16 cellular contexts compared by ENCODE assay signal in genomic region chr17:21417921-21418320, GRCh38. TPM values are rescaled to one million over a fixed set of nuclear protein-coding genes. Genes with fewer than 3 reads are reported as not detected.
DNase-seq lines count a peak whose midpoint lies in the region; ATAC-seq and TF ChIP-seq lines count a peak whose summit lies in the region.
"Had no signal": no experiment of that assay in that cellular context is flagged by ENCODE, and none has a peak within 500 bp of the region (broad histone marks: within the 10 kb centered on the region; RNA-seq: fewer than 3 reads in every experiment).

No MANE protein-coding gene starts in this region.

- peaks cover 0 to 28% of the 10 kb centered on the region in 2 donors for H3K4me1 ChIP-seq in naive thymus-derived CD4-positive, alpha-beta T cell (ENCODE audit: control insufficient read depth in 2 of 2, insufficient read depth in 2 of 2, low read length in 2 of 2)
- H3K4me1 ChIP-seq in trophoblast cell (ENCODE audit: control insufficient read depth in 1 of 2, insufficient read depth in 2 of 2, low read length in 2 of 2) (peaks cover 3 to 6% of the 10 kb centered on the region in 2 experiments), GM23248 (ENCODE audit: insufficient read depth) (no peaks in the 10 kb centered on the region; the same call in 1 of the 2 replicates)
- H3K4me1 ChIP-seq: Caco-2 had no signal

- no peaks in the 10 kb centered on the region for H3K36me3 Mint-ChIP-seq in natural killer cell treated with Interleukin-12 subunit alpha and Interleukin-12 subunit beta and Interleukin-15 and Interleukin-18, amount 100 ng/mL, for 72 hours
- H3K36me3 Mint-ChIP-seq in natural killer cell: no peaks in the 10 kb centered on the region
- H3K36me3 Mint-ChIP-seq in naive thymus-derived CD4-positive, alpha-beta T cell: no peaks in the 10 kb centered on the region
- H3K36me3 Mint-ChIP-seq: CD8-positive, alpha-beta memory T cell had no signal

- no peak overlapping the region for H2BK120ac ChIP-seq in trophoblast cell (ENCODE audit: insufficient read depth, low read length, poor library complexity)

- no peaks in the 10 kb centered on the region for H3K36me3 ChIP-seq in naive thymus-derived CD4-positive, alpha-beta T cell (ENCODE audit: control insufficient read depth in 2 of 3, insufficient read depth in 3 of 3, low read length in 3 of 3)
- H3K36me3 ChIP-seq in trophoblast cell (ENCODE audit: control insufficient read depth in 1 of 2, insufficient read depth in 2 of 2, low read length in 2 of 2) (no peaks in the 10 kb centered on the region), GM23248 (ENCODE audit: low read depth) (no peaks in the 10 kb centered on the region)

- peak overlapping the region; percentile 62 for H2BK12ac ChIP-seq in trophoblast cell (ENCODE audit: low read length)

- POLR2A ChIA-PET in naive thymus-derived CD4-positive, alpha-beta T cell (lab: Charles Lee): interaction anchor here (0.6 kb wide), 1 partner anchor 306 kb away, joined by 6 read pairs; no protein-coding TSS in a partner anchor
- POLR2A ChIA-PET in RWPE1 (lab: Yijun Ruan, JAX; ENCODE audit: low non-redundant PET): no interaction called here

- H3K9me3 Mint-ChIP-seq in natural killer cell treated with Interleukin-12 subunit alpha and Interleukin-12 subunit beta and Interleukin-15 and Interleukin-18, amount 100 ng/mL, for 72 hours: no peaks in the 10 kb centered on the region
- no peaks in the 10 kb centered on the region for H3K9me3 Mint-ChIP-seq in natural killer cell
- H3K9me3 Mint-ChIP-seq in naive thymus-derived CD4-positive, alpha-beta T cell: peaks cover 0 to 3% (median 0%) of the 10 kb centered on the region in 11 donors
- H3K9me3 Mint-ChIP-seq: HFFc6 had no signal

- peak overlapping the region; percentile 63 for H4K91ac ChIP-seq in trophoblast cell (ENCODE audit: low read depth, low read length)

- H2AFZ ChIP-seq in trophoblast cell (ENCODE audit: insufficient read depth, low read length, poor library complexity): no peak overlapping the region
- no peak overlapping the region for H2AFZ ChIP-seq in GM23248

- H3K27ac Mint-ChIP-seq in natural killer cell treated with Interleukin-12 subunit alpha and Interleukin-12 subunit beta and Interleukin-15 and Interleukin-18, amount 100 ng/mL, for 72 hours: no peak overlapping the region
- no peak overlapping the region for H3K27ac Mint-ChIP-seq in natural killer cell
- peak overlapping the region in 6 of 9 donors; percentile 56 to 99 (median 72) for H3K27ac Mint-ChIP-seq in naive thymus-derived CD4-positive, alpha-beta T cell
- H3K27ac Mint-ChIP-seq: CD8-positive, alpha-beta memory T cell; HFFc6 had no signal

- peak; percentile 31 for DNase-seq in natural killer cell treated with Interleukin-12 subunit alpha and Interleukin-12 subunit beta and Interleukin-15 and Interleukin-18, amount 100 ng/mL, for 72 hours (ENCODE audit: low spot score)
- DNase-seq in natural killer cell (no peak), trophoblast cell (no peak), GM23248 (no peak), RWPE1 (ENCODE audit: low spot score) (no peak)
- DNase-seq in naive thymus-derived CD4-positive, alpha-beta T cell: no peak
- DNase-seq: 8988T; CD8-positive, alpha-beta memory T cell; DND-41; GF-D8; HCEC 1CT; HFFc6 had no signal

- H4K20me1 ChIP-seq in GM23248 (ENCODE audit: insufficient read depth): no peaks in the 10 kb centered on the region

- H3F3A ChIP-seq in GM23248 (ENCODE audit: insufficient read depth): no peaks in the 10 kb centered on the region

- no peaks in the 10 kb centered on the region for H3K9me2 ChIP-seq in GM23248 (ENCODE audit: insufficient read depth)

- no peak for ATAC-seq in natural killer cell treated with Interleukin-12 subunit alpha and Interleukin-12 subunit beta and Interleukin-15 and Interleukin-18, amount 100 ng/mL, for 72 hours
- ATAC-seq in natural killer cell (no peak), GM21381 (IDR thresholded peaks at IDR 0.05; ENCODE audit: unreplicated experiment) (no peak)
- ATAC-seq in naive thymus-derived CD4-positive, alpha-beta T cell: no peak
- ATAC-seq: HepG2 had no signal

- peak overlapping the region; percentile 83 for H3K27ac ChIP-seq in naive thymus-derived CD4-positive, alpha-beta T cell (ENCODE audit: low read depth, low read length)
- no peak overlapping the region for H3K27ac ChIP-seq in trophoblast cell (ENCODE audit: low read depth, low read length)
- H3K27ac ChIP-seq in GM23248: no peak overlapping the region
- H3K27ac ChIP-seq in RWPE1: no peak overlapping the region
- H3K27ac ChIP-seq: C4-2B had no signal

- H3K27me3 Mint-ChIP-seq in natural killer cell treated with Interleukin-12 subunit alpha and Interleukin-12 subunit beta and Interleukin-15 and Interleukin-18, amount 100 ng/mL, for 72 hours: no peaks in the 10 kb centered on the region
- H3K27me3 Mint-ChIP-seq in natural killer cell (ENCODE audit: low read depth in 2 of 2): no peaks in the 10 kb centered on the region
- H3K27me3 Mint-ChIP-seq in naive thymus-derived CD4-positive, alpha-beta T cell: peaks cover 0 to 2% (median 0%) of the 10 kb centered on the region in 5 donors

- intact Hi-C loops in natural killer cell (cut with micrococcal nuclease): no loop called here
- intact Hi-C loops in naive thymus-derived CD4-positive, alpha-beta T cell (cut with micrococcal nuclease): loop anchor here in 1 of 2 donors (2.0 kb wide), 2 partner anchors 39 to 133 kb away; partner anchors contain the start of gene MAP2K3

- WGBS in trophoblast cell (ENCODE audit: extremely low coverage, insufficient coverage, insufficient read length): no CpG with 5 or more reads among the region's 9 CpGs
- 83% methylated on average over 9 of the region's 9 CpGs for WGBS in GM23248 (ENCODE audit: low coverage in 1 of 2, low lambda C conversion rate in 2 of 2, missing lambda C conversion rate in 2 of 2), 2 experiments

- no peaks in the 10 kb centered on the region for H3K79me1 ChIP-seq in trophoblast cell (ENCODE audit: low read length)

- no peak overlapping the region for H3K4me2 ChIP-seq in trophoblast cell (ENCODE audit: low read length)
- H3K4me2 ChIP-seq in GM23248 (ENCODE audit: unreplicated experiment): no peak overlapping the region

- H3K4me3 Mint-ChIP-seq in natural killer cell treated with Interleukin-12 subunit alpha and Interleukin-12 subunit beta and Interleukin-15 and Interleukin-18, amount 100 ng/mL, for 72 hours: no peak overlapping the region
- H3K4me3 Mint-ChIP-seq in natural killer cell: no peak overlapping the region
- H3K4me3 Mint-ChIP-seq in naive thymus-derived CD4-positive, alpha-beta T cell: peak overlapping the region in 1 of 10 donors; percentile 11
- H3K4me3 Mint-ChIP-seq: HFFc6 had no signal

- CTCF ChIA-PET in naive thymus-derived CD4-positive, alpha-beta T cell (lab: Charles Lee): no interaction called here
- CTCF ChIA-PET in RWPE1 (lab: Yijun Ruan, JAX): interaction anchor here (0.6 kb wide), 1 partner anchor 68 kb away, joined by 3 read pairs; no protein-coding TSS in a partner anchor

- no peaks in the 10 kb centered on the region for H3K9me3 ChIP-seq in naive thymus-derived CD4-positive, alpha-beta T cell (ENCODE audit: control insufficient read depth in 2 of 3, low read length in 3 of 3)
- peaks cover 3% of the 10 kb centered on the region for H3K9me3 ChIP-seq in trophoblast cell (ENCODE audit: insufficient read depth, low read depth, low read length)
- H3K9me3 ChIP-seq in GM23248 (ENCODE audit: low read depth): no peaks in the 10 kb centered on the region
- H3K9me3 ChIP-seq: Caco-2 had no signal

- H3K18ac ChIP-seq in trophoblast cell (ENCODE audit: low read length): no peak overlapping the region

- H2BK5ac ChIP-seq in trophoblast cell (ENCODE audit: low read depth, low read length, poor library complexity): no peak overlapping the region

- no peak overlapping the region for H3K9ac ChIP-seq in trophoblast cell (ENCODE audit: low read length)
- no peak overlapping the region for H3K9ac ChIP-seq in GM23248

- no peak overlapping the region for H2AK5ac ChIP-seq in trophoblast cell (ENCODE audit: low read length)

- no peak overlapping the region for H3K4ac ChIP-seq in trophoblast cell (ENCODE audit: low read depth, low read length)

- no peak overlapping the region for H3K4me3 ChIP-seq in naive thymus-derived CD4-positive, alpha-beta T cell (ENCODE audit: low read length)
- H3K4me3 ChIP-seq in trophoblast cell (ENCODE audit: low read depth, low read length): no peak overlapping the region
- no peak overlapping the region for H3K4me3 ChIP-seq in GM23248

- no peaks in the 10 kb centered on the region for H3K27me3 ChIP-seq in naive thymus-derived CD4-positive, alpha-beta T cell (ENCODE audit: control insufficient read depth in 2 of 2, insufficient read depth in 2 of 2, low read length in 2 of 2)
- H3K27me3 ChIP-seq in trophoblast cell (ENCODE audit: insufficient read depth, low read length) (no peaks in the 10 kb centered on the region), GM23248 (replicated peaks; ENCODE audit: insufficient read depth) (no peaks in the 10 kb centered on the region)

- no peaks in the 10 kb centered on the region for H3K4me1 Mint-ChIP-seq in natural killer cell treated with Interleukin-12 subunit alpha and Interleukin-12 subunit beta and Interleukin-15 and Interleukin-18, amount 100 ng/mL, for 72 hours (ENCODE audit: low read depth in 2 of 2)
- no peaks in the 10 kb centered on the region for H3K4me1 Mint-ChIP-seq in natural killer cell
- H3K4me1 Mint-ChIP-seq in naive thymus-derived CD4-positive, alpha-beta T cell: peaks cover 4 to 44% (median 26%) of the 10 kb centered on the region in 7 donors

- no peak overlapping the region for H3K23ac ChIP-seq in trophoblast cell (ENCODE audit: low read length)

- H4K8ac ChIP-seq in trophoblast cell (ENCODE audit: low read depth, low read length): no peak overlapping the region

- H3K79me2 ChIP-seq in trophoblast cell (ENCODE audit: control insufficient read depth, insufficient read depth, low read length, poor library complexity) (no peaks in the 10 kb centered on the region), GM23248 (ENCODE audit: insufficient read depth) (no peaks in the 10 kb centered on the region)

- TF ChIP-seq CTCF in natural killer cell (IDR thresholded peaks at IDR 0.05): no peak
- no peak for TF ChIP-seq CTCF in RWPE1 (conservative IDR thresholded peaks at IDR 0.05; ENCODE audit: low read depth)

- no peak overlapping the region for H3K14ac ChIP-seq in trophoblast cell (ENCODE audit: low read length)

- no peak overlapping the region for H4K12ac ChIP-seq in trophoblast cell (ENCODE audit: low read depth, low read length)

- in situ Hi-C loops in GM23248 (cut with MboI): no loop called here

RNA-seq across cellular contexts. Expression of gene KCNJ12, which starts 41.8 kb away (rescaled TPM):
- total RNA-seq in natural killer cell treated with Interleukin-12 subunit alpha and Interleukin-12 subunit beta and Interleukin-15 and Interleukin-18, amount 100 ng/mL, for 72 hours: not detected
- total RNA-seq in natural killer cell: under 1 TPM in 1 of 3 donors, not detected in 2; 0.14 TPM
- total RNA-seq in naive thymus-derived CD4-positive, alpha-beta T cell: under 1 TPM in 2 of 5 experiments, not detected in 3; 0.19 to 0.24 TPM
- polyA plus RNA-seq in naive thymus-derived CD4-positive, alpha-beta T cell: not detected
- polyA plus RNA-seq in trophoblast cell (2013): 0.17 and 0.22 TPM in 2 replicates
- total RNA-seq in GM23248 (2014; rRNA removed; shearing (Covaris generic)): 0.54 and 1.0 TPM in 2 replicates
- polyA plus RNA-seq in GM23248 (2016; fragmentation: Nextera tagmentation; extraction: Ambion mirVana): 0.29 and 0.33 TPM in 2 replicates
- total RNA-seq: CD8-positive, alpha-beta memory T cell; HepG2; HFFc6 had no signal
- polyA plus RNA-seq: CD8-positive, alpha-beta memory T cell; HepG2 had no signal

Comparison
In these comparisons a context has a peak if more than half of its experiments do, and no peak if none do; other contexts are left out.
1. H3K27ac Mint-ChIP-seq: peak in naive thymus-derived CD4-positive, alpha-beta T cell (6 of 9); none in natural killer cell treated with Interleukin-12 subunit alpha and Interleukin-12 subunit beta and Interleukin-15 and Interleukin-18, amount 100 ng/mL, for 72 hours (0 of 2) and natural killer cell (0 of 2).